8 cellular contexts compared by ENCODE assay signal in the genomic region with DNA sequence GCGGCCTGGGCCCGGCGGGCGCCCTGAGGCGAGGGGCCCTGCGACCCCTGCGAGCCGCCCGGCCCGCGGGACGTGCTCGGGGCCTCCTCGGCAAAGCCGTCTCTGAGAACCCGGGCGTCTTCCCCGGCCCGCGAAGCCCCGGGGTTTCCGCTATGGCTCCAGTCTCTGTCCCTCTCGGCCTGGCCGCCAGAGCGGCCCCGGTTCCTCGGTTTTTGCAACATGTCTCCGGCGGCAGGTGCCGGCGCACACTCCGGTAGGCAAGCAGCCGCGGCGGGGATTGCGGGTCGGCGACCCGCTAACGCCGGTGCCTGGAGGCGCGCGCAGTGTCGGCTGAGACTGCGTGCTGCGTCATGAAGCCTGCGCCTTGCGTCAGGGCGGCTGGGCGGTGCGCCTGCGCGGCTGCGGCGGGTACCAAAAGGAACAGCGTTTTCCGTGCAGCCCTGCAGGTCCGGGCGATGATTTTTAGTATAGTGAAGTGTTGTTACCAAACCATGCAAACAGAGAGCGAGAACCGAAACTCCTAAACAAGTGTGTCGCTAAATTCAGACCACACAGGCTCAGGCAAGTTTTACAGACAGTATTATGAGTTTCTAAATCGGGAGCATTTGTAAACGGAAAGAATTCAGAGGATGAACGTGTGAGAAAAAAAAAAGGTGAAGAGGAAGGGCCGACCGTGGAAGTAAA. TPM values are rescaled to one million over a fixed set of nuclear protein-coding genes. Genes with fewer than 3 reads are reported as not detected.
DNase-seq lines count a peak whose midpoint lies in the region; FAIRE-seq and TF ChIP-seq lines count a peak whose summit lies in the region.

Gene NSMCE3, minus strand, starts transcription at position 338 of the 684 bp plus-strand sequence. Its CDS starts 117 bp downstream, at position 221.

- H3K23ac ChIP-seq in neuronal stem cell (ENCODE audit: low read depth, low read length, poor library complexity) = peak within 1 kb of the TSS; percentile 81

- WGBS in neuronal stem cell (ENCODE audit: extremely low coverage in 2 of 2, insufficient read length in 2 of 2, insufficient replicate concordance in 1 of 2), 2 donors = no CpG with 5 or more reads among the region's 68 CpGs

- peaks cover 7% of the 10 kb centered on the region for H3K79me1 ChIP-seq in neuronal stem cell (ENCODE audit: low read depth, low read length)

- H2BK120ac ChIP-seq in neuronal stem cell (ENCODE audit: low read depth, low read length) = no peak within 1 kb of the TSS

- H3K14ac ChIP-seq in neuronal stem cell (ENCODE audit: low read length) = no peak within 1 kb of the TSS

- H3K4me3 ChIP-seq in H7 (ENCODE audit: insufficient read depth, low read depth, low read length) (peak within 1 kb of the TSS; percentile 82), Loucy (ENCODE audit: low read length, poor library complexity, severe bottlenecking) (peak within 1 kb of the TSS; percentile 83), neuronal stem cell (ENCODE audit: low read length in 2 of 2) (peak within 1 kb of the TSS; percentile 87 to 98), subcutaneous abdominal adipose tissue (ENCODE audit: low read depth in 1 of 5, low read length in 5 of 5) (peak within 1 kb of the TSS; percentile 78 to 99 (median 95))

- H3K18ac ChIP-seq in neuronal stem cell (ENCODE audit: low read length) = peak within 1 kb of the TSS; percentile 89

- peaks cover 20% of the 10 kb centered on the region for H4K20me1 ChIP-seq in Loucy (ENCODE audit: insufficient read depth, low read length, poor library complexity, severe bottlenecking)

- H3K9ac ChIP-seq in Loucy (ENCODE audit: low read depth, low read length, poor library complexity, severe bottlenecking) (peak within 1 kb of the TSS; percentile 78), neuronal stem cell (ENCODE audit: low read depth, low read length, poor library complexity) (peak within 1 kb of the TSS; percentile 83), subcutaneous abdominal adipose tissue (ENCODE audit: low read length in 5 of 5) (peak within 1 kb of the TSS; percentile 71 to 92 (median 86))

- H3K79me2 ChIP-seq in Loucy (ENCODE audit: insufficient read depth, low read length) = peaks cover 29% of the 10 kb centered on the region

- H2AFZ ChIP-seq in Loucy (ENCODE audit: low read length) (peak within 1 kb of the TSS; percentile 82), neuronal stem cell (ENCODE audit: low read length) (peak within 1 kb of the TSS; percentile 97)

- no peaks in the 10 kb centered on the region for H3K36me3 ChIP-seq in H7 (replicated peaks; ENCODE audit: control insufficient read depth, insufficient read depth, low read length)
- H3K36me3 ChIP-seq in Loucy (ENCODE audit: insufficient read depth, low read length) = no peaks in the 10 kb centered on the region
- H3K36me3 ChIP-seq in neuronal stem cell (replicated peaks in 1 of 2; ENCODE audit: control insufficient read depth in 2 of 2, insufficient read depth in 2 of 2, low read length in 2 of 2) = no peaks in the 10 kb centered on the region
- H3K36me3 ChIP-seq in subcutaneous abdominal adipose tissue (ENCODE audit: control insufficient read depth in 5 of 5, insufficient read depth in 5 of 5, low read length in 5 of 5) = no peaks in the 10 kb centered on the region

- peak; percentile 87 for DNase-seq in ELR (ENCODE audit: low read depth)
- peak; percentile 91 for DNase-seq in H7
- peak; percentile 87 for DNase-seq in SHP77 treated with DMSO at 0.1 percent for 48 hours (lab: John Stamatoyannopoulos, UW)
- DNase-seq in activated gamma-delta T cell treated with anti-CD3 and anti-CD28 coated beads, Interleukin-2, amount 50 U/mL, for 16 hours (ENCODE audit: low read depth) = peak; percentile 82
- peak; percentile 80 to 81 for DNase-seq in frontal cortex (ENCODE audit: low spot score in 2 of 2)
- DNase-seq in neuronal stem cell (ENCODE audit: low spot score) = peak; percentile 76

- H3K9me2 ChIP-seq in Loucy (replicated peaks; ENCODE audit: low read depth, low read length) = no peaks in the 10 kb centered on the region

- no peak within 1 kb of the TSS for H3K4ac ChIP-seq in neuronal stem cell (ENCODE audit: low read length)

- H3K4me1 ChIP-seq in Loucy (ENCODE audit: insufficient read depth, low read length, poor library complexity, severe bottlenecking) = peaks cover 41% of the 10 kb centered on the region
- H3K4me1 ChIP-seq in neuronal stem cell (ENCODE audit: control insufficient read depth in 2 of 2, insufficient read depth in 1 of 2, low read depth in 1 of 2, low read length in 2 of 2) = peaks cover 2 to 9% of the 10 kb centered on the region in 2 donors
- peaks cover 3 to 38% (median 35%) of the 10 kb centered on the region in 5 donors for H3K4me1 ChIP-seq in subcutaneous abdominal adipose tissue (ENCODE audit: control insufficient read depth in 5 of 5, insufficient read depth in 5 of 5, low read length in 5 of 5)

- H3K27ac ChIP-seq in neuronal stem cell (replicated peaks; ENCODE audit: low read length) (peak within 1 kb of the TSS; percentile 47), subcutaneous abdominal adipose tissue (ENCODE audit: low read depth, low read length) (peak within 1 kb of the TSS; percentile 56)

- no peak within 1 kb of the TSS for H4K91ac ChIP-seq in neuronal stem cell (ENCODE audit: low read depth, low read length, poor library complexity)

- no peak for TF ChIP-seq CTCF in Loucy (conservative IDR thresholded peaks at IDR 0.05; ENCODE audit: low read length)

- H2AK5ac ChIP-seq in neuronal stem cell (ENCODE audit: low read depth, low read length) = no peak within 1 kb of the TSS

- no peak within 1 kb of the TSS for H4K8ac ChIP-seq in neuronal stem cell (ENCODE audit: low read depth, low read length)

- FAIRE-seq in frontal cortex (lab: Jason Lieb, UNC) = no peak

- no peak within 1 kb of the TSS for H2BK5ac ChIP-seq in neuronal stem cell (ENCODE audit: low read length)

- H3K4me2 ChIP-seq in Loucy (ENCODE audit: low read depth, low read length, poor library complexity, severe bottlenecking) (peak within 1 kb of the TSS; percentile 91), neuronal stem cell (ENCODE audit: insufficient read depth, low read length, poor library complexity, severe bottlenecking) (peak within 1 kb of the TSS; percentile 78)

- no peak within 1 kb of the TSS for H2BK12ac ChIP-seq in neuronal stem cell (ENCODE audit: low read length)

- no peak within 1 kb of the TSS for H2BK15ac ChIP-seq in neuronal stem cell (ENCODE audit: low read length)

- H3F3A ChIP-seq in Loucy (ENCODE audit: low read depth) = no peaks in the 10 kb centered on the region

- no peaks in the 10 kb centered on the region for H3K27me3 ChIP-seq in H7 (ENCODE audit: control insufficient read depth, insufficient read depth, low read length)
- no peaks in the 10 kb centered on the region for H3K27me3 ChIP-seq in Loucy (ENCODE audit: insufficient read depth, low read length, poor library complexity, severe bottlenecking)
- peaks cover 0 to 26% (median 0%) of the 10 kb centered on the region in 3 experiments for H3K27me3 ChIP-seq in neuronal stem cell (ENCODE audit: control insufficient read depth in 3 of 3, insufficient read depth in 3 of 3, low read depth in 1 of 3, low read length in 3 of 3)
- H3K27me3 ChIP-seq in subcutaneous abdominal adipose tissue (ENCODE audit: control insufficient read depth in 5 of 5, insufficient read depth in 4 of 5, low read length in 5 of 5) = no peaks in the 10 kb centered on the region

- no peaks in the 10 kb centered on the region for H3K9me3 ChIP-seq in Loucy (ENCODE audit: insufficient read depth, low read depth, low read length)
- H3K9me3 ChIP-seq in neuronal stem cell (replicated peaks in 1 of 2; ENCODE audit: control insufficient read depth in 2 of 2, insufficient read depth in 1 of 2, low read depth in 1 of 2, low read length in 2 of 2) = no peaks in the 10 kb centered on the region
- no peaks in the 10 kb centered on the region for H3K9me3 ChIP-seq in subcutaneous abdominal adipose tissue (ENCODE audit: control insufficient read depth in 5 of 5, low read length in 5 of 5)

RNA-seq across cellular contexts. Expression of gene NSMCE3, which starts in this region (rescaled TPM):
- 15.1 and 15.5 TPM in 2 replicates for total RNA-seq in H7 (2014; rRNA removed; shearing (Covaris generic))
- 15.9 TPM for total RNA-seq in frontal cortex
- 13.4 TPM for polyA plus RNA-seq in neuronal stem cell (2013, experiment 1 of 2)
- 12.9 TPM for polyA plus RNA-seq in neuronal stem cell (2013, experiment 2 of 2)

Comparison
In these comparisons a context has a peak if more than half of its experiments do, and no peak if none do; other contexts are left out.
1. Peak in every context shown above with its lines: DNase-seq, H3K4me3 ChIP-seq and H3K27ac ChIP-seq.